ENCODE assay signal across 8 cellular contexts in genomic region chr9:35618325-35618727, GRCh38. TPM values are rescaled to one million over a fixed set of nuclear protein-coding genes. Genes with fewer than 3 reads are reported as not detected.
DNase-seq lines count a peak whose midpoint lies in the region; ATAC-seq and TF ChIP-seq lines count a peak whose summit lies in the region.

CD72 (minus strand) TSS chr9:35618413; CDS start chr9:35618303, 110 bp downstream.

- intact Hi-C loops in colonic mucosa (cut with DNase I): no loop called here

- peaks cover 36 to 54% (median 37%) of the 10 kb centered on the region in 3 donors for H3K4me1 Mint-ChIP-seq in IgD-negative memory B cell
- peaks cover 79 to 91% (median 86%) of the 10 kb centered on the region in 3 donors for H3K4me1 Mint-ChIP-seq in naive B cell

- H3K27ac ChIP-seq in BLaER1 treated with 17β-estradiol and CSF1 and Interleukin-3, amounts not matched to agents 10 nM and 100 nM: peak within 1 kb of the TSS; percentile 68 to 97 (median 94)
- no peak within 1 kb of the TSS for H3K27ac ChIP-seq in colonic mucosa

- H3K9me3 Mint-ChIP-seq in IgD-negative memory B cell: no peaks in the 10 kb centered on the region
- peaks cover 0 to 2% (median 0%) of the 10 kb centered on the region in 7 donors for H3K9me3 Mint-ChIP-seq in naive B cell

- H3K4me2 ChIP-seq in BLaER1 treated with 17β-estradiol and CSF1 and Interleukin-3, amounts not matched to agents 10 nM and 100 nM: peak within 1 kb of the TSS; percentile 85 to 100 (median 96)

- H3K4me3 ChIP-seq in BLaER1 treated with 17β-estradiol and CSF1 and Interleukin-3, amounts not matched to agents 10 nM and 100 nM: peak within 1 kb of the TSS; percentile 56 to 70 (median 62)
- peak within 1 kb of the TSS; percentile 17 for H3K4me3 ChIP-seq in colonic mucosa

- H4K20me1 ChIP-seq in BLaER1 treated with 17β-estradiol and CSF1 and Interleukin-3, amounts not matched to agents 10 nM and 100 nM: peaks cover 0 to 16% (median 0%) of the 10 kb centered on the region in 11 experiments; a peak in 3 of 22 replicates

- H3K27me3 Mint-ChIP-seq in IgD-negative memory B cell (peaks cover 3% of the 10 kb centered on the region), naive B cell (no peaks in the 10 kb centered on the region)

- ATAC-seq in naive B cell (ENCODE audit: low read depth in 2 of 2) (peak; percentile 48 to 57), HG03135 (IDR thresholded peaks at IDR 0.05; ENCODE audit: unreplicated experiment) (no peak), GM18861 (IDR thresholded peaks at IDR 0.05; ENCODE audit: unreplicated experiment) (no peak)

- no peaks in the 10 kb centered on the region for H3K9me3 ChIP-seq in BLaER1 treated with 17β-estradiol and CSF1 and Interleukin-3, amounts not matched to agents 10 nM and 100 nM (replicated peaks in 1 of 11)
- H3K9me3 ChIP-seq in colonic mucosa: no peaks in the 10 kb centered on the region

- H3K9ac ChIP-seq in BLaER1 treated with 17β-estradiol and CSF1 and Interleukin-3, amounts not matched to agents 10 nM and 100 nM: peak within 1 kb of the TSS; percentile 70 to 84 (median 76)
- H3K9ac ChIP-seq in colonic mucosa (ENCODE audit: low read depth in 2 of 2, low read length in 2 of 2): peak within 1 kb of the TSS; percentile 16 to 72

- peaks cover 2% of the 10 kb centered on the region for H3K36me3 Mint-ChIP-seq in IgD-negative memory B cell
- peaks cover 11 to 42% of the 10 kb centered on the region in 2 donors for H3K36me3 Mint-ChIP-seq in naive B cell

- DNase-seq in colonic mucosa (no peak), naive B cell (peak; percentile 80), D341Med (ENCODE audit: low spot score) (no peak)
- DNase-seq in stimulated activated naive CD4-positive, alpha-beta T cell treated with Interleukin-2 at 50 U/mL for 16 hours (lab: John Stamatoyannopoulos, UW): no peak

- H3K27ac Mint-ChIP-seq in IgD-negative memory B cell (peak within 1 kb of the TSS; percentile 47 to 98 (median 96)), naive B cell (peak within 1 kb of the TSS; percentile 93 to 99 (median 98))

- no peaks in the 10 kb centered on the region for H3K27me3 ChIP-seq in BLaER1 treated with 17β-estradiol and CSF1 and Interleukin-3, amounts not matched to agents 10 nM and 100 nM
- H3K27me3 ChIP-seq in colonic mucosa: no peaks in the 10 kb centered on the region

- H3K36me3 ChIP-seq in BLaER1 treated with 17β-estradiol and CSF1 and Interleukin-3, amounts not matched to agents 10 nM and 100 nM: peaks cover 0 to 32% (median 17%) of the 10 kb centered on the region in 11 experiments; a peak in 14 of 22 replicates
- H3K36me3 ChIP-seq in colonic mucosa: no peaks in the 10 kb centered on the region

- H3K4me1 ChIP-seq in BLaER1 treated with 17β-estradiol and CSF1 and Interleukin-3, amounts not matched to agents 10 nM and 100 nM: peaks cover 75 to 99% (median 88%) of the 10 kb centered on the region in 10 experiments
- no peaks in the 10 kb centered on the region for H3K4me1 ChIP-seq in colonic mucosa

- H3K4me3 Mint-ChIP-seq in IgD-negative memory B cell: peak within 1 kb of the TSS; percentile 72 to 97 (median 86)
- peak within 1 kb of the TSS; percentile 86 to 100 (median 98) for H3K4me3 Mint-ChIP-seq in naive B cell

- TF ChIP-seq CTCF in colonic mucosa (IDR thresholded peaks at IDR 0.05): no peak

RNA-seq across cellular contexts. Expression of gene CD72, which starts in this region (rescaled TPM):
- 51.9 TPM for polyA plus RNA-seq in IgD-negative memory B cell
- 1 to 10 TPM in 1 of 2 donors, under 1 TPM in 1; 0.69 to 2.7 TPM for total RNA-seq in colonic mucosa
- polyA plus RNA-seq in naive B cell (ENCODE audit: low read depth in 6 of 6): 100 to 1,000 TPM; 293 to 418 (median 315) TPM

Comparison
In these comparisons a context has a peak if more than half of its experiments do, and no peak if none do; other contexts are left out.
1. ATAC-seq: peak in naive B cell (2 of 2); none in HG03135 (single experiment) and GM18861 (single experiment).